In genomic region chr22:46169628-46170027, GRCh38 we compare ENCODE assay signal across 24 cellular contexts. TPM values are rescaled to one million over a fixed set of nuclear protein-coding genes. Genes with fewer than 3 reads are reported as not detected.
A peak's percentile ranks its signal among the peaks of the same experiment; 100 is the strongest.
DNase-seq lines count a peak whose midpoint lies in the region; ATAC-seq and TF ChIP-seq lines count a peak whose summit lies in the region.
"Had no signal": no experiment of that assay in that cellular context is flagged by ENCODE, and none has a peak within 500 bp of the region (broad histone marks: within the 10 kb centered on the region; RNA-seq: fewer than 3 reads in every experiment).

No MANE protein-coding gene starts in this region.

- H3K4me3 Mint-ChIP-seq in activated CD4-positive, alpha-beta T cell treated with anti-CD3 and anti-CD28 coated beads, Interleukin-2, amount 10 ng/mL, durations not matched to agents 24 days and 14 days = no peak overlapping the region

- H4K20me1 ChIP-seq in PC-3 (ENCODE audit: low read length) = no peaks in the 10 kb centered on the region

- TF ChIP-seq CTCF in PC-3 (conservative IDR thresholded peaks at IDR 0.05; ENCODE audit: low read depth, low read length) (no peak), colonic mucosa (IDR thresholded peaks at IDR 0.05) (no peak), dorsolateral prefrontal cortex (IDR thresholded peaks at IDR 0.05 in 54 of 56, conservative IDR thresholded peaks at IDR 0.05 in 2 of 56; ENCODE audit: low read depth in 1 of 56, partially characterized antibody in 56 of 56) (no peak), tibial nerve (IDR thresholded peaks at IDR 0.05) (no peak)

- H3K9ac ChIP-seq in PC-3 (ENCODE audit: low read length) (no peak overlapping the region), colonic mucosa (ENCODE audit: low read depth in 2 of 2, low read length in 2 of 2) (no peak overlapping the region)
- H3K9ac ChIP-seq: KMS-11 had no signal

- H3K27ac ChIP-seq in PC-3 (ENCODE audit: low read length) = no peak overlapping the region
- H3K27ac ChIP-seq in colonic mucosa = peak overlapping the region; percentile 75
- H3K27ac ChIP-seq in dorsolateral prefrontal cortex = no peak overlapping the region
- no peak overlapping the region for H3K27ac ChIP-seq in tibial nerve
- H3K27ac ChIP-seq: KMS-11, SJCRH30 had no signal

- TF ChIP-seq EP300 in tibial nerve (IDR thresholded peaks at IDR 0.05) = no peak

- TF ChIP-seq POLR2A in tibial nerve (IDR thresholded peaks at IDR 0.05) = no peak

- no peak overlapping the region for H3K27ac Mint-ChIP-seq in activated CD4-positive, alpha-beta T cell treated with anti-CD3 and anti-CD28 coated beads, Interleukin-2, amount 10 ng/mL, durations not matched to agents 24 days and 14 days

- H3K27me3 Mint-ChIP-seq in activated CD4-positive, alpha-beta T cell treated with anti-CD3 and anti-CD28 coated beads, Interleukin-2, amount 10 ng/mL, durations not matched to agents 24 days and 14 days = no peaks in the 10 kb centered on the region

- H3K36me3 ChIP-seq in PC-3 (ENCODE audit: low read depth, low read length) (no peaks in the 10 kb centered on the region), colonic mucosa (no peaks in the 10 kb centered on the region), tibial nerve (peaks cover 0 to 6% (median 0%) of the 10 kb centered on the region in 3 donors)

- H3K4me1 Mint-ChIP-seq in activated CD4-positive, alpha-beta T cell treated with anti-CD3 and anti-CD28 coated beads, Interleukin-2, amount 10 ng/mL, durations not matched to agents 24 days and 14 days = peaks cover 11% of the 10 kb centered on the region

- no TSS peak for BruUV-seq in PC-3 (replicated peaks; lab: Mats Ljungman, UMichigan)

- no peak overlapping the region for H2AFZ ChIP-seq in PC-3 (ENCODE audit: low read length)

- 67 to 93% methylated on average over 1 of the region's 1 CpG for WGBS in tibial nerve, 2 donors

- no peaks in the 10 kb centered on the region for H3F3A ChIP-seq in PC-3 (ENCODE audit: low read length, unreplicated experiment)

- intact Hi-C loops in PC-3 (cut with micrococcal nuclease) = no loop called here
- intact Hi-C loops in colonic mucosa (cut with DNase I) = no loop called here
- intact Hi-C loops in activated CD4-positive, alpha-beta T cell treated with anti-CD3 and anti-CD28 coated beads, Interleukin-2, amount 10 ng/mL, durations not matched to agents 24 days and 14 days (cut with micrococcal nuclease) = no loop called here
- intact Hi-C loops in dorsolateral prefrontal cortex (cut with DNase I) = no loop called here

- H3K9me2 ChIP-seq in PC-3 (replicated peaks; ENCODE audit: low read length) = no peaks in the 10 kb centered on the region

- no peaks in the 10 kb centered on the region for H3K9me3 ChIP-seq in PC-3 (ENCODE audit: low read length)
- no peaks in the 10 kb centered on the region for H3K9me3 ChIP-seq in colonic mucosa
- H3K9me3 ChIP-seq in tibial nerve = peaks cover 0 to 11% (median 0%) of the 10 kb centered on the region in 4 donors
- H3K9me3 ChIP-seq: SJCRH30 had no signal

- CTCF ChIA-PET in PC-3 (lab: Charles Lee) = no interaction called here

- no peak for ATAC-seq in PC-3
- ATAC-seq: Right ventricle myocardium inferior, SK-N-SH treated with all-trans-retinoic acid at 6 μM for 48 hours had no signal

- peaks cover 24% of the 10 kb centered on the region for H3K4me1 ChIP-seq in PC-3 (ENCODE audit: insufficient read depth, low read length)
- peaks cover 7% of the 10 kb centered on the region for H3K4me1 ChIP-seq in colonic mucosa
- peaks cover 0 to 33% (median 25%) of the 10 kb centered on the region in 4 donors for H3K4me1 ChIP-seq in tibial nerve

- peaks cover 2% of the 10 kb centered on the region for H3K36me3 Mint-ChIP-seq in activated CD4-positive, alpha-beta T cell treated with anti-CD3 and anti-CD28 coated beads, Interleukin-2, amount 10 ng/mL, durations not matched to agents 24 days and 14 days (ENCODE audit: low read depth)

- no peaks in the 10 kb centered on the region for H3K27me3 ChIP-seq in PC-3 (ENCODE audit: low read length)
- no peaks in the 10 kb centered on the region for H3K27me3 ChIP-seq in colonic mucosa
- no peaks in the 10 kb centered on the region for H3K27me3 ChIP-seq in dorsolateral prefrontal cortex
- H3K27me3 ChIP-seq in tibial nerve = no peaks in the 10 kb centered on the region
- H3K27me3 ChIP-seq: SJCRH30 had no signal

- DNase-seq in DMS53 (lab: John Stamatoyannopoulos, UW) (peak; percentile 13), DMS53 treated with DMSO at 0.1 percent for 48 hours (lab: John Stamatoyannopoulos, UW; ENCODE audit: unreplicated experiment) (no peak), PC-3 (peak; percentile 8), colonic mucosa (no peak), dorsolateral prefrontal cortex (no peak), tibial nerve (ENCODE audit: low spot score in 2 of 2) (no peak)
- DNase-seq in activated CD4-positive, alpha-beta T cell treated with anti-CD3 and anti-CD28 coated beads, Interleukin-2, amount 10 ng/mL, durations not matched to agents 24 days and 14 days = no peak
- DNase-seq: 8988T, ACHN, Calu3, DMS79, EL, GDM1, HCEC 1CT, NCI-H1092 treated with DMSO at 0.1 percent for 48 hours, NCI-H1436, NCI-H187, NCI-H2081 treated with DMSO at 0.1 percent for 48 hours, NCI-H524, NCI-H748 treated with DMSO at 0.1 percent for 48 hours, SJCRH30 had no signal

- POLR2A ChIA-PET in PC-3 (lab: Charles Lee; ENCODE audit: unreplicated experiment) = no interaction called here

- H3K4me3 ChIP-seq in PC-3 (ENCODE audit: low read length) (no peak overlapping the region), colonic mucosa (no peak overlapping the region), dorsolateral prefrontal cortex (no peak overlapping the region), tibial nerve (no peak overlapping the region)
- H3K4me3 ChIP-seq: SJCRH30 had no signal

- H3K4me2 ChIP-seq in PC-3 (ENCODE audit: low read length) = no peak overlapping the region
- H3K4me2 ChIP-seq: KMS-11 had no signal

- peaks cover 3% of the 10 kb centered on the region for H3K9me3 Mint-ChIP-seq in activated CD4-positive, alpha-beta T cell treated with anti-CD3 and anti-CD28 coated beads, Interleukin-2, amount 10 ng/mL, durations not matched to agents 24 days and 14 days

- H3K79me2 ChIP-seq in PC-3 (ENCODE audit: low read length) = no peaks in the 10 kb centered on the region

RNA-seq across cellular contexts. Expression of gene PPARA, which starts 19.3 kb away (rescaled TPM):
- total RNA-seq in PC-3 (2014; rRNA removed) (6.0 and 7.7 TPM in 2 replicates), colonic mucosa (10 to 100 TPM; 59.8 to 74.8 TPM), dorsolateral prefrontal cortex (10 to 100 TPM; 13.9 to 53.9 (median 22.6) TPM), tibial nerve (10 to 100 TPM; 18.9 to 43.5 (median 27.2) TPM)
- 13.0 and 14.4 TPM in 2 replicates for total RNA-seq in activated CD4-positive, alpha-beta T cell treated with anti-CD3 and anti-CD28 coated beads, Interleukin-2, amount 10 ng/mL, durations not matched to agents 24 days and 14 days

Comparison
In these comparisons a context has a peak if more than half of its experiments do, and no peak if none do; other contexts are left out.
1. DNase-seq: peak in DMS53 (single experiment) and PC-3 (single experiment); none in DMS53 treated with DMSO at 0.1 percent for 48 hours (single experiment), colonic mucosa (single experiment), activated CD4-positive, alpha-beta T cell treated with anti-CD3 and anti-CD28 coated beads, Interleukin-2, amount 10 ng/mL, durations not matched to agents 24 days and 14 days (single experiment), dorsolateral prefrontal cortex (0 of 10) and tibial nerve (0 of 2).